ENCODE assay signal across 15 cellular contexts in the genomic region with DNA sequence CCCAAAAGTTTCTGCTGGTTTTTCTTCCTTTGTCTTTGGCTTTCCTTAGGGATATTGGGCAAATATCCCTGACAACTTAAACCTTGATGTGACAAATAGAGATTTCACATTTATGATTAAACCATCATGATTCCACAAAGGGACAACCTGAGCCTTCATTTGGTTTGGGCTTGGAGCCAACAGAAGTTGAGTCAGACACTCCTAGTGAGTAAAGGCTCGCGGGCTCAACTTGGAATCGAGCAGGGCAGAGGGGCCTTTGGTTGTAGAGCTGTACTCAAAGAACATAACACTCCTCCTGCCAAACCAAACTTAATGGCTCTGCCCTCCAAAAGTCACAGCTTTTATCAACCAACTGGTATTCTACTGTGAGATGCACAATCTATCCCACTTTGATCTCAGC.
DNase-seq lines count a peak whose midpoint lies in the region; ATAC-seq, FAIRE-seq and TF ChIP-seq lines count a peak whose summit lies in the region.
"Had no signal": no experiment of that assay in that cellular context is flagged by ENCODE, and none has a peak within 500 bp of the region (broad histone marks: within the 10 kb centered on the region; RNA-seq: fewer than 3 reads in every experiment).

No MANE protein-coding gene starts in this region.

- H3K4me1 ChIP-seq in thoracic aorta (ENCODE audit: control insufficient read depth in 1 of 2, low read depth in 2 of 2) = peaks cover 19 to 39% of the 10 kb centered on the region in 2 donors

- intact Hi-C loops in activated CD4-positive, alpha-beta memory T cell treated with anti-CD3 and anti-CD28 coated beads for 36 hours (cut with micrococcal nuclease) = no loop called here

- no peak for ATAC-seq in thoracic aorta (ENCODE audit: insufficient number of reproducible peaks, low FRiP score, low read depth)
- ATAC-seq in HG02981 (IDR thresholded peaks at IDR 0.05; ENCODE audit: unreplicated experiment) = no peak

- no peaks in the 10 kb centered on the region for H3K27me3 ChIP-seq in thoracic aorta (replicated peaks; ENCODE audit: insufficient read depth)
- H3K27me3 ChIP-seq: SJSA1, tibial nerve had no signal

- H3K27ac Mint-ChIP-seq in activated CD4-positive, alpha-beta memory T cell treated with anti-CD3 and anti-CD28 coated beads for 36 hours = no peak overlapping the region
- H3K27ac Mint-ChIP-seq in activated CD4-positive, alpha-beta memory T cell treated with anti-CD3 and anti-CD28 coated beads, Interleukin-2, amount 10 ng/mL, durations not matched to agents 7 days and 5 days = no peak overlapping the region
- H3K27ac Mint-ChIP-seq: nephron progenitor cell had no signal

- CTCF ChIA-PET in activated CD4-positive, alpha-beta memory T cell treated with anti-CD3 and anti-CD28 coated beads for 36 hours (lab: Charles Lee) = no interaction called here
- CTCF ChIA-PET in activated CD4-positive, alpha-beta memory T cell treated with anti-CD3 and anti-CD28 coated beads, Interleukin-2, amount 10 ng/mL, durations not matched to agents 7 days and 5 days (lab: Charles Lee) = no interaction called here

- peaks cover 16% of the 10 kb centered on the region for H3K4me1 Mint-ChIP-seq in activated CD4-positive, alpha-beta memory T cell treated with anti-CD3 and anti-CD28 coated beads for 36 hours (ENCODE audit: low read depth)
- H3K4me1 Mint-ChIP-seq in activated CD4-positive, alpha-beta memory T cell treated with anti-CD3 and anti-CD28 coated beads, Interleukin-2, amount 10 ng/mL, durations not matched to agents 7 days and 5 days = peaks cover 19% of the 10 kb centered on the region

- no peaks in the 10 kb centered on the region for H3K9me3 ChIP-seq in thoracic aorta
- H3K9me3 ChIP-seq: SJSA1, tibial nerve had no signal

- no peak for TF ChIP-seq CTCF in thoracic aorta (IDR thresholded peaks at IDR 0.05)

- TF ChIP-seq POLR2A in GM12892 (IDR thresholded peaks at IDR 0.05; ENCODE audit: low read depth, low read length) = no peak

- H3K36me3 Mint-ChIP-seq in activated CD4-positive, alpha-beta memory T cell treated with anti-CD3 and anti-CD28 coated beads for 36 hours = no peaks in the 10 kb centered on the region
- no peaks in the 10 kb centered on the region for H3K36me3 Mint-ChIP-seq in activated CD4-positive, alpha-beta memory T cell treated with anti-CD3 and anti-CD28 coated beads, Interleukin-2, amount 10 ng/mL, durations not matched to agents 7 days and 5 days (ENCODE audit: low read depth)

- no peaks in the 10 kb centered on the region for H3K36me3 ChIP-seq in thoracic aorta
- H3K36me3 ChIP-seq: SJSA1, tibial nerve had no signal

- FAIRE-seq in GM12892 (lab: Jason Lieb, UNC) = no peak

- peak; percentile 17 for DNase-seq in activated CD4-positive, alpha-beta memory T cell treated with anti-CD3 and anti-CD28 coated beads for 36 hours
- DNase-seq in activated CD4-positive, alpha-beta memory T cell treated with anti-CD3 and anti-CD28 coated beads, Interleukin-2, amount 10 ng/mL, durations not matched to agents 7 days and 5 days = no peak
- DNase-seq in RPMI8226 (peak; percentile 21), epithelial cell of prostate (ENCODE audit: low read depth, low spot score) (peak; percentile 27), thoracic aorta (ENCODE audit: low spot score) (peak; percentile 45), NCI-H1436 (lab: John Stamatoyannopoulos, UW) (no peak), GM12892 (ENCODE audit: insufficient read length) (no peak)
- DNase-seq: activated CD4-positive, alpha-beta T cell treated with anti-CD3 and anti-CD28 coated beads, Interleukin-2, amount 50 U/mL, for 48 hours; amygdala; NCI-H1048; nephron progenitor cell; stimulated activated CD4-positive, alpha-beta T cell treated with anti-CD3 and anti-CD28 coated beads, Interleukin-1b, Interleukin-23, amount 100 ng/mL, for 48 hours had no signal

- H3K27ac ChIP-seq in epithelial cell of prostate (peak overlapping the region; percentile 93), thoracic aorta (peak overlapping the region; percentile 13 to 19)
- H3K27ac ChIP-seq: SJSA1, tibial nerve had no signal

- H3K9me3 Mint-ChIP-seq in activated CD4-positive, alpha-beta memory T cell treated with anti-CD3 and anti-CD28 coated beads for 36 hours = no peaks in the 10 kb centered on the region
- peaks cover 2% of the 10 kb centered on the region for H3K9me3 Mint-ChIP-seq in activated CD4-positive, alpha-beta memory T cell treated with anti-CD3 and anti-CD28 coated beads, Interleukin-2, amount 10 ng/mL, durations not matched to agents 7 days and 5 days
- H3K9me3 Mint-ChIP-seq: nephron progenitor cell had no signal

- POLR2A ChIA-PET in activated CD4-positive, alpha-beta memory T cell treated with anti-CD3 and anti-CD28 coated beads for 36 hours (lab: Charles Lee) = no interaction called here
- POLR2A ChIA-PET in activated CD4-positive, alpha-beta memory T cell treated with anti-CD3 and anti-CD28 coated beads, Interleukin-2, amount 10 ng/mL, durations not matched to agents 7 days and 5 days (lab: Charles Lee) = interaction anchor here (1.0 kb wide), 1 partner anchor 45 kb away, joined by 3 read pairs; no protein-coding TSS in a partner anchor

- H3K27me3 Mint-ChIP-seq in activated CD4-positive, alpha-beta memory T cell treated with anti-CD3 and anti-CD28 coated beads for 36 hours = no peaks in the 10 kb centered on the region
- H3K27me3 Mint-ChIP-seq in activated CD4-positive, alpha-beta memory T cell treated with anti-CD3 and anti-CD28 coated beads, Interleukin-2, amount 10 ng/mL, durations not matched to agents 7 days and 5 days = no peaks in the 10 kb centered on the region

- H3K4me3 ChIP-seq in thoracic aorta = no peak overlapping the region
- H3K4me3 ChIP-seq: SJSA1, tibial nerve had no signal

- H3K4me3 Mint-ChIP-seq in activated CD4-positive, alpha-beta memory T cell treated with anti-CD3 and anti-CD28 coated beads for 36 hours = no peak overlapping the region
- H3K4me3 Mint-ChIP-seq in activated CD4-positive, alpha-beta memory T cell treated with anti-CD3 and anti-CD28 coated beads, Interleukin-2, amount 10 ng/mL, durations not matched to agents 7 days and 5 days = no peak overlapping the region
- H3K4me3 Mint-ChIP-seq: nephron progenitor cell had no signal

Comparison
In these comparisons a context has a peak if more than half of its experiments do, and no peak if none do; other contexts are left out.
1. DNase-seq: peak in activated CD4-positive, alpha-beta memory T cell treated with anti-CD3 and anti-CD28 coated beads for 36 hours (single experiment), RPMI8226 (single experiment), epithelial cell of prostate (single experiment) and thoracic aorta (single experiment); none in activated CD4-positive, alpha-beta memory T cell treated with anti-CD3 and anti-CD28 coated beads, Interleukin-2, amount 10 ng/mL, durations not matched to agents 7 days and 5 days (single experiment), NCI-H1436 (single experiment) and GM12892 (single experiment).